19 cellular contexts compared by ENCODE assay signal in the genomic region with DNA sequence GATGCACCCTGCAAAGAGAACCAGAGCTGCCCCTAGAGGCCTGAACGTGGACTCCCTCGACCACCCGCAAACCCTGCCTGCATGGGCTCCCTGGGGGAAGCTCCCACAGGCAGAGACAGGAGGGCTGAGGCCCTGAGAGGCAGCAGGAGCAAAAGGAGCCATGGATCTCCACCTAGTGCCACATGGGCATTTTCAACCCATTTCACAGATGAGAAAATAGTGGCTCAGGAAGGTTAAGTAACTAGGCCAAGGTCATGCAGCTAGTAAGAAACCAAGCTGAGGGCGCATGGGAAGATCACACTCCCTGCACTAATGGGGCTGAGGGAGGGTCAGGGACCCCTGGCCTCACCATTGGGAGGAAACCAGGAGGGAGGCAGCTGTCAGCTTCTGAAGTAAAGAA.
A peak's percentile ranks its signal among the peaks of the same experiment; 100 is the strongest.
DNase-seq lines count a peak whose midpoint lies in the region; ATAC-seq, FAIRE-seq and TF ChIP-seq lines count a peak whose summit lies in the region.
"Had no signal": no experiment of that assay in that cellular context is flagged by ENCODE, and none has a peak within 500 bp of the region (broad histone marks: within the 10 kb centered on the region; RNA-seq: fewer than 3 reads in every experiment).

No MANE protein-coding gene starts in this region.

- no peak overlapping the region for H3K56ac ChIP-seq in H1 (replicated peaks; ENCODE audit: insufficient read length, low read depth, low read length)

- H3K23me2 ChIP-seq in H1 (ENCODE audit: low read depth, low read length), result no peaks in the 10 kb centered on the region

- H3K4me2 ChIP-seq in H1 (ENCODE audit: insufficient read depth in 1 of 2, low read depth in 2 of 2, low read length in 2 of 2), result no peak overlapping the region
- H3K4me2 ChIP-seq in neuronal stem cell (ENCODE audit: insufficient read depth, low read length, poor library complexity, severe bottlenecking), result no peak overlapping the region
- H3K4me2 ChIP-seq: GM23338 had no signal

- H3K27ac ChIP-seq in H1 (ENCODE audit: low read depth, low read length) (no peak overlapping the region), neuronal stem cell (replicated peaks; ENCODE audit: low read length) (no peak overlapping the region)
- H3K27ac ChIP-seq: BLaER1 treated with 17β-estradiol and CSF1 and Interleukin-3, amounts not matched to agents 10 nM and 100 nM had no signal

- no peak overlapping the region for H3K14ac ChIP-seq in H1 (ENCODE audit: insufficient read length)
- H3K14ac ChIP-seq in neuronal stem cell (ENCODE audit: low read length), result no peak overlapping the region

- peak; percentile 40 for DNase-seq in Right ventricle myocardium inferior (ENCODE audit: missing footprints)
- DNase-seq in Right ventricle myocardium superior, result no peak
- DNase-seq in H1 (ENCODE audit: low read depth in 1 of 2, low spot score in 2 of 2), result peak in 1 of 2 experiments; percentile 29
- DNase-seq in neuronal stem cell (ENCODE audit: low spot score), result no peak
- no peak for DNase-seq in GM19239 (ENCODE audit: insufficient read length, low spot score)
- no peak for DNase-seq in NCI-H774 (lab: John Stamatoyannopoulos, UW)
- DNase-seq: 8988T; CD8-positive, alpha-beta T cell; DMS 273 treated with DMSO at 0.1 percent for 48 hours; DMS53; DND-41; EL; H7; HFFc6 had no signal

- WGBS in H1 (ENCODE audit: extremely low coverage in 1 of 2, insufficient coverage in 1 of 2, insufficient read length in 1 of 2, insufficient replicate concordance in 2 of 2, low coverage in 1 of 2, low lambda C conversion rate in 2 of 2, missing lambda C conversion rate in 1 of 2), 2 experiments, result 85% methylated on average over 4 of the region's 4 CpGs; no CpG with 5 or more reads in 1 of the 2 experiments
- WGBS in neuronal stem cell (ENCODE audit: extremely low coverage in 2 of 2, insufficient read length in 2 of 2, insufficient replicate concordance in 1 of 2), 2 donors, result no CpG with 5 or more reads among the region's 4 CpGs

- H2BK15ac ChIP-seq in H1 (ENCODE audit: low read length) (0 out of 2 replicates have a peak overlapping the region, but pooled peaks have one; percentile 81), neuronal stem cell (ENCODE audit: low read length) (no peak overlapping the region)

- H3K9me3 ChIP-seq in H1 (ENCODE audit: insufficient read depth in 2 of 2, low read depth in 1 of 2, low read length in 1 of 2), result no peaks in the 10 kb centered on the region
- H3K9me3 ChIP-seq in neuronal stem cell (replicated peaks in 1 of 2; ENCODE audit: control insufficient read depth in 2 of 2, insufficient read depth in 1 of 2, low read depth in 1 of 2, low read length in 2 of 2), result no peaks in the 10 kb centered on the region

- H3K79me1 ChIP-seq in H1 (ENCODE audit: low read depth, low read length), result no peaks in the 10 kb centered on the region
- H3K79me1 ChIP-seq in neuronal stem cell (ENCODE audit: low read depth, low read length), result no peaks in the 10 kb centered on the region

- H4K91ac ChIP-seq in H1 (replicated peaks; ENCODE audit: insufficient read length, low read length), result no peak overlapping the region
- no peak overlapping the region for H4K91ac ChIP-seq in neuronal stem cell (ENCODE audit: low read depth, low read length, poor library complexity)

- H3K18ac ChIP-seq in H1 (ENCODE audit: extremely low read depth, low read length) (peak overlapping the region; percentile 71), neuronal stem cell (ENCODE audit: low read length) (no peak overlapping the region)

- no peak overlapping the region for H4K8ac ChIP-seq in H1 (ENCODE audit: extremely low read depth, insufficient read depth, low read length)
- no peak overlapping the region for H4K8ac ChIP-seq in neuronal stem cell (ENCODE audit: low read depth, low read length)

- 0 out of 2 replicates have a peak overlapping the region, but pooled peaks have one; percentile 80 for H2BK20ac ChIP-seq in H1 (ENCODE audit: low read length)

- H2BK5ac ChIP-seq in H1 (ENCODE audit: low read depth, low read length) (no peak overlapping the region), neuronal stem cell (ENCODE audit: low read length) (no peak overlapping the region)

- TF ChIP-seq POLR2A in H1 (IDR thresholded peaks at IDR 0.05; ENCODE audit: control extremely low read depth in 1 of 2, low read depth in 2 of 2, low read length in 2 of 2), result no peak

- H2AK5ac ChIP-seq in H1 (ENCODE audit: low read depth, low read length) (no peak overlapping the region), neuronal stem cell (ENCODE audit: low read depth, low read length) (peak overlapping the region; percentile 71)

- H3K23ac ChIP-seq in H1 (ENCODE audit: insufficient read length) (no peak overlapping the region), neuronal stem cell (ENCODE audit: low read depth, low read length, poor library complexity) (no peak overlapping the region)

- H3K4me1 ChIP-seq in H1 (replicated peaks in 1 of 4; ENCODE audit: control insufficient read depth in 3 of 4, insufficient read depth in 4 of 4, low read length in 3 of 4) (peaks cover 2 to 16% (median 10%) of the 10 kb centered on the region in 4 experiments), neuronal stem cell (ENCODE audit: control insufficient read depth in 2 of 2, insufficient read depth in 1 of 2, low read depth in 1 of 2, low read length in 2 of 2) (peaks cover 0 to 1% of the 10 kb centered on the region in 2 donors)

- ATAC-seq in Right ventricle myocardium inferior (no peak), Right ventricle myocardium superior (ENCODE audit: poor library complexity) (no peak), HG02588 (IDR thresholded peaks at IDR 0.05; ENCODE audit: unreplicated experiment) (no peak)
- ATAC-seq: CD8-positive, alpha-beta T cell; GM23338 had no signal

- no peak overlapping the region for H2BK120ac ChIP-seq in H1 (replicated peaks; ENCODE audit: low read depth, low read length)
- no peak overlapping the region for H2BK120ac ChIP-seq in neuronal stem cell (ENCODE audit: low read depth, low read length)

- peak in 1 of 3 experiments; percentile 0; a peak in 1 of 4 replicates for TF ChIP-seq CTCF in H1 (IDR thresholded peaks at IDR 0.05; ENCODE audit: control extremely low read depth in 1 of 3, insufficient read depth in 1 of 3, low read depth in 1 of 3, low read length in 3 of 3)

- TF ChIP-seq RAD21 in H1 (IDR thresholded peaks at IDR 0.05 in 1 of 2, conservative IDR thresholded peaks at IDR 0.05 in 1 of 2; ENCODE audit: low read depth in 2 of 2, low read length in 2 of 2), result no peak

- POLR2A ChIA-PET in H1 (lab: Charles Lee; ENCODE audit: partially characterized antibody), result no interaction called here

- TF ChIP-seq EP300 in H1 (IDR thresholded peaks at IDR 0.05; ENCODE audit: borderline replicate concordance in 1 of 2, low read depth in 2 of 2, low read length in 2 of 2), result no peak

- FAIRE-seq in H1 (lab: Jason Lieb, UNC) (no peak), GM19239 (lab: Jason Lieb, UNC) (no peak)
- FAIRE-seq: GM12891, HTR-8/SVneo had no signal

- 0 out of 2 replicates have a peak overlapping the region, but pooled peaks have one; percentile 39 for H2BK12ac ChIP-seq in H1 (ENCODE audit: low read depth, low read length)
- no peak overlapping the region for H2BK12ac ChIP-seq in neuronal stem cell (ENCODE audit: low read length)

- no peaks in the 10 kb centered on the region for H3K79me2 ChIP-seq in H1 (ENCODE audit: control insufficient read depth in 1 of 2, insufficient read depth in 2 of 2, low read length in 2 of 2)

- no peak overlapping the region for H4K5ac ChIP-seq in H1 (ENCODE audit: insufficient read length, low read depth, low read length)

- H3K9ac ChIP-seq in H1 (replicated peaks in 1 of 4; ENCODE audit: extremely low read depth in 1 of 4, low read depth in 3 of 4, low read length in 3 of 4) (no peak overlapping the region), neuronal stem cell (ENCODE audit: low read depth, low read length, poor library complexity) (no peak overlapping the region)
- H3K9ac ChIP-seq: BLaER1 treated with 17β-estradiol and CSF1 and Interleukin-3, amounts not matched to agents 10 nM and 100 nM had no signal

- H2AFZ ChIP-seq in H1 (ENCODE audit: low read length), result no peak overlapping the region
- no peak overlapping the region for H2AFZ ChIP-seq in neuronal stem cell (ENCODE audit: low read length)
- H2AFZ ChIP-seq: GM23338 had no signal

- H4K20me1 ChIP-seq in H1 (replicated peaks in 1 of 2; ENCODE audit: control insufficient read depth in 1 of 2, insufficient read depth in 2 of 2, low read length in 2 of 2), result no peaks in the 10 kb centered on the region
- H4K20me1 ChIP-seq: BLaER1 treated with 17β-estradiol and CSF1 and Interleukin-3, amounts not matched to agents 10 nM and 100 nM had no signal

- H3K4ac ChIP-seq in H1 (replicated peaks; ENCODE audit: insufficient read length, low read depth, low read length) (no peak overlapping the region), neuronal stem cell (ENCODE audit: low read length) (no peak overlapping the region)

- H3K4me3 ChIP-seq in H1 (ENCODE audit: extremely low read depth in 1 of 4, insufficient read depth in 2 of 4, low read depth in 3 of 4, low read length in 4 of 4) (no peak overlapping the region), neuronal stem cell (ENCODE audit: low read length in 2 of 2) (no peak overlapping the region)
- H3K4me3 ChIP-seq: BLaER1 treated with 17β-estradiol and CSF1 and Interleukin-3, amounts not matched to agents 10 nM and 100 nM; GM23338 had no signal

- intact Hi-C loops in Right ventricle myocardium inferior (cut with DNase I), result no loop called here
- intact Hi-C loops in Right ventricle myocardium superior (cut with DNase I), result no loop called here

- CTCF ChIA-PET in H1 (lab: Charles Lee; ENCODE audit: partially characterized antibody), result interaction anchor here (0.8 to 2.5 kb wide), 12 partner anchors 12 to 887 kb away, joined by 3 to 8 read pairs (median 4); no protein-coding TSS in a partner anchor

- no peaks in the 10 kb centered on the region; a peak in 1 of 7 replicates for H3K27me3 ChIP-seq in H1 (replicated peaks in 1 of 4; ENCODE audit: control insufficient read depth in 3 of 4, extremely low read depth in 1 of 4, insufficient read depth in 3 of 4, low read length in 3 of 4)
- no peaks in the 10 kb centered on the region for H3K27me3 ChIP-seq in neuronal stem cell (ENCODE audit: control insufficient read depth in 3 of 3, insufficient read depth in 3 of 3, low read depth in 1 of 3, low read length in 3 of 3)
- H3K27me3 ChIP-seq: BLaER1 treated with 17β-estradiol and CSF1 and Interleukin-3, amounts not matched to agents 10 nM and 100 nM had no signal

- H3K36me3 ChIP-seq in H1 (ENCODE audit: control insufficient read depth in 2 of 4, insufficient read depth in 4 of 4, low read length in 3 of 4), result no peaks in the 10 kb centered on the region
- H3K36me3 ChIP-seq in neuronal stem cell (replicated peaks in 1 of 2; ENCODE audit: control insufficient read depth in 2 of 2, insufficient read depth in 2 of 2, low read length in 2 of 2), result no peaks in the 10 kb centered on the region
- H3K36me3 ChIP-seq: BLaER1 treated with 17β-estradiol and CSF1 and Interleukin-3, amounts not matched to agents 10 nM and 100 nM had no signal

TF ChIP-seq in H1, 55 proteins besides CTCF, POLR2A, EP300 and RAD21 (continues in another document):
- TF ChIP-seq KDM1A (IDR thresholded peaks at IDR 0.05; ENCODE audit: borderline replicate concordance, low read length), result 0 out of 2 replicates have a peak, but pooled peaks have one; percentile 18
